Comparison of ENCODE assay signal across 24 cellular contexts in the genomic region with DNA sequence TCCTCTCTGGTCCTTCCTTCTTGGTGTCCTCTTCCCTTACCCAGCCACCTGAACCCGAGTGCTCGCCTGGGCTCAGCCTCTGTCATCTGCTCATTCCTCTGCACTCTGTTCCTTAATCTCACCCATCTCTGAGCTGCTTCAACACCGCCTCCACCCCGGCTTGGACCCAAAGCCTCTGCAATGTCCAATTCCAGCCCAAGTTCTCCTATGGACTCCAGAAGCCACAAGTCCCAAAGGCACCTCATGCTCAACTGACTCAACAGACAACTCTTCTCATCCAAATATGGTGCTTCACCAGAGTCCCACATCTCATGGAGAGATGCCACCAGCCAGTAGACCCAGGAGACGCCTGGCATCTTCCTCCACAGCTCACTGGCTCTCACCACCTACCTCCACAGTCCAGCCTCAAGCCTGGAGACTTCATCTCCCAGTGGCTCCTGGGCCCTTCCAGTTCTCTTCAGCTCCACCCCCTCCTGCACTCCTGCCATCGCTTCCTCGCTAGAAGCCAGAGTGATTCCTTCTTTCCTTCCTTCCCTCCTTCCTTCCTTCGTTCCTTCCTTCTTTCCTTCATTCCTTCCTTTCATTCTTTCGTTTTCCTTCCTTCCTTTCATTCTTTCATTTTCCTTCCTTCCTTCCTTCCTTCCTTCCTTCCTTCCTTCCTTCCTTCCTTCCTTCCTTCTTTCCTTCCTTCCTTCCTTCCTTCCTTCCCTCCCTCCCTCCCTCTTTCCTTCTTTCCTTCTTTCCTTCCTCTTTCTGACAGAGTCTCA. TPM values are rescaled to one million over a fixed set of nuclear protein-coding genes. Genes with fewer than 3 reads are reported as not detected.
"Had no signal": no experiment of that assay in that cellular context is flagged by ENCODE, and none has a peak within 500 bp of the region (broad histone marks: within the 10 kb centered on the region; RNA-seq: fewer than 3 reads in every experiment).

No MANE protein-coding gene starts in this region.

- H3K4me3 Mint-ChIP-seq: activated CD4-positive, alpha-beta memory T cell treated with anti-CD3 and anti-CD28 coated beads for 36 hours; activated T-helper 17 cell treated with anti-CD3 and anti-CD28 coated beads, Interleukin-2, amount 50 U/mL, for 72 hours; effector memory CD8-positive, alpha-beta T cell; stimulated activated naive B cell treated with anti-CD40 and anti-IgM and Interleukin-4, amounts not matched to agents 10 μg/mL and 1 μg/mL and 100 μg/mL, for 72 hours had no signal

- H3K27me3 ChIP-seq: body of pancreas, hepatocyte, suprapubic skin had no signal

- H3K4me1 Mint-ChIP-seq: activated T-helper 17 cell treated with anti-CD3 and anti-CD28 coated beads, Interleukin-2, amount 50 U/mL, for 72 hours had no signal

- H3K36me3 Mint-ChIP-seq: activated CD4-positive, alpha-beta memory T cell treated with anti-CD3 and anti-CD28 coated beads for 36 hours; activated naive CD4-positive, alpha-beta T cell treated with anti-CD3 and anti-CD28 coated beads, Interleukin-2, amount 50 U/mL, for 72 hours had no signal

- DNase-seq: activated CD4-positive, alpha-beta memory T cell treated with anti-CD3 and anti-CD28 coated beads for 36 hours; activated CD4-positive, alpha-beta T cell treated with anti-CD3 and anti-CD28 coated beads for 4 hours; activated CD8-positive, alpha-beta memory T cell treated with anti-CD3 and anti-CD28 coated beads, Interleukin-2, amount 50 U/mL, for 4 hours; activated gamma-delta T cell treated with Interleukin-2 at 50 U/mL for 16 hours; activated T-cell treated with anti-CD3 and anti-CD28 coated beads, Interleukin-2, amount 50 U/mL, for 1 hour; cortex of kidney; effector memory CD8-positive, alpha-beta T cell; erythroblast; gastrocnemius medialis; islet precursor cell; left ventricle myocardium superior; stimulated activated CD4-positive, alpha-beta T cell treated with anti-CD3 and anti-CD28 coated beads, Interleukin-15, amount 100 ng/mL, for 24 hours; stimulated activated CD4-positive, alpha-beta T cell treated with anti-CD3 and anti-CD28 coated beads, Interleukin-2, amount 100 ng/mL, for 24 hours; stimulated activated naive B cell treated with anti-CD40 and anti-IgM and Interleukin-4, amounts not matched to agents 10 μg/mL and 1 μg/mL and 100 μg/mL, for 72 hours; stomach; T-helper 1 cell had no signal

- H3K36me3 ChIP-seq: gastrocnemius medialis, stomach, suprapubic skin, tibial nerve had no signal

- H3K9me3 Mint-ChIP-seq: activated CD4-positive, alpha-beta memory T cell treated with anti-CD3 and anti-CD28 coated beads for 36 hours; activated naive CD4-positive, alpha-beta T cell treated with anti-CD3 and anti-CD28 coated beads, Interleukin-2, amount 50 U/mL, for 72 hours had no signal

- H3K4me3 ChIP-seq: body of pancreas, gastrocnemius medialis, hepatocyte, stomach, suprapubic skin, tibial nerve had no signal

- H3K27ac ChIP-seq: body of pancreas, gastrocnemius medialis, hepatocyte, stomach, suprapubic skin, tibial nerve had no signal

- H3K4me1 ChIP-seq: body of pancreas, gastrocnemius medialis, stomach, suprapubic skin, tibial nerve had no signal

- ATAC-seq: activated naive CD4-positive, alpha-beta T cell treated with anti-CD3 and anti-CD28 coated beads, Interleukin-2, amount 50 U/mL, for 72 hours; activated T-helper 17 cell treated with anti-CD3 and anti-CD28 coated beads, Interleukin-2, amount 50 U/mL, for 72 hours; body of pancreas; effector memory CD8-positive, alpha-beta T cell; gastrocnemius medialis; left ventricle myocardium superior; stimulated activated naive B cell treated with anti-CD40 and anti-IgM and Interleukin-4, amounts not matched to agents 10 μg/mL and 1 μg/mL and 100 μg/mL, for 72 hours had no signal

- H3K9me3 ChIP-seq: body of pancreas, gastrocnemius medialis, suprapubic skin had no signal

- H3K27ac Mint-ChIP-seq: activated CD4-positive, alpha-beta memory T cell treated with anti-CD3 and anti-CD28 coated beads for 36 hours; activated naive CD4-positive, alpha-beta T cell treated with anti-CD3 and anti-CD28 coated beads, Interleukin-2, amount 50 U/mL, for 72 hours; activated T-helper 17 cell treated with anti-CD3 and anti-CD28 coated beads, Interleukin-2, amount 50 U/mL, for 72 hours; effector memory CD8-positive, alpha-beta T cell; progenitor cell of endocrine pancreas; stimulated activated naive B cell treated with anti-CD40 and anti-IgM and Interleukin-4, amounts not matched to agents 10 μg/mL and 1 μg/mL and 100 μg/mL, for 72 hours had no signal

RNA-seq across cellular contexts. Expression of a gene that starts 40.9 kb away (rescaled TPM):
- total RNA-seq: hepatocyte, lung microvascular endothelial cell had no signal
